Comparison of ENCODE assay signal across 10 cellular contexts in genomic region chr21:15894596-15894995, GRCh38.
DNase-seq lines count a peak whose midpoint lies in the region; ATAC-seq, FAIRE-seq and TF ChIP-seq lines count a peak whose summit lies in the region.
"Had no signal": no experiment of that assay in that cellular context is flagged by ENCODE, and none has a peak within 500 bp of the region (broad histone marks: within the 10 kb centered on the region; RNA-seq: fewer than 3 reads in every experiment).

No MANE protein-coding gene starts in this region.

- H3K36me3 ChIP-seq in DOHH2 (ENCODE audit: control insufficient read depth, low read length) (no peaks in the 10 kb centered on the region), neural progenitor cell (peaks cover 3% of the 10 kb centered on the region)

- H2AFZ ChIP-seq in neural progenitor cell (replicated peaks), result no peak overlapping the region

- TF ChIP-seq CTCF in DOHH2 (IDR thresholded peaks at IDR 0.05; ENCODE audit: low read depth, low read length, poor library complexity, severe bottlenecking) (peak; percentile 22), neural progenitor cell (IDR thresholded peaks at IDR 0.05) (peak; percentile 47), WTC11 (IDR thresholded peaks at IDR 0.05) (no peak)

- H3K9me3 Mint-ChIP-seq in neural progenitor cell (peaks cover 12% of the 10 kb centered on the region), WTC11 (peaks cover 39% of the 10 kb centered on the region)

- POLR2A ChIA-PET in WTC11 (lab: Charles Lee), result no interaction called here

- H3K27me3 ChIP-seq in DOHH2 (ENCODE audit: control insufficient read depth, low read length) (no peaks in the 10 kb centered on the region), neural progenitor cell (no peaks in the 10 kb centered on the region)

- no peak overlapping the region for H3K9ac ChIP-seq in neural progenitor cell

- DNase-seq in NCI-H2029 (lab: John Stamatoyannopoulos, UW) (peak; percentile 22), neural progenitor cell (ENCODE audit: low spot score) (no peak), WTC11 (ENCODE audit: low spot score) (no peak), NCI-H748 (lab: John Stamatoyannopoulos, UW; ENCODE audit: unreplicated experiment) (no peak)
- no peak for DNase-seq in stimulated activated CD4-positive, alpha-beta T cell treated with anti-CD3 and anti-CD28 coated beads, Interleukin-4, amount 100 ng/mL, for 1 hour
- DNase-seq: stimulated activated CD8-positive, alpha-beta memory T cell treated with anti-CD3 and anti-CD28 coated beads, Interleukin-4, amount 100 ng/mL, for 48 hours had no signal

- H3F3A ChIP-seq in DOHH2 (ENCODE audit: control insufficient read depth, insufficient read depth) (no peaks in the 10 kb centered on the region; the same call in 1 of the 2 replicates), neural progenitor cell (ENCODE audit: low read depth) (no peaks in the 10 kb centered on the region)

- no peak overlapping the region for H3K27ac Mint-ChIP-seq in neural progenitor cell
- no peak overlapping the region for H3K27ac Mint-ChIP-seq in WTC11
- H3K27ac Mint-ChIP-seq: activated naive CD8-positive, alpha-beta T cell had no signal

- H3K27me3 Mint-ChIP-seq in neural progenitor cell (ENCODE audit: insufficient read depth, low read depth), result no peaks in the 10 kb centered on the region
- H3K27me3 Mint-ChIP-seq in WTC11 (ENCODE audit: low read depth), result peaks cover 3% of the 10 kb centered on the region; the same call in 1 of the 2 replicates

- H3K4me2 ChIP-seq in DOHH2 (ENCODE audit: low read length) (no peak overlapping the region), neural progenitor cell (no peak overlapping the region)

- H3K9me2 ChIP-seq in DOHH2 (replicated peaks; ENCODE audit: control insufficient read depth, low read length), result no peaks in the 10 kb centered on the region

- H3K27ac ChIP-seq in DOHH2 (ENCODE audit: low read depth, low read length), result no peak overlapping the region
- no peak overlapping the region for H3K27ac ChIP-seq in neural progenitor cell

- H4K20me1 ChIP-seq in DOHH2 (ENCODE audit: control insufficient read depth, insufficient read depth, low read depth, low read length) (no peaks in the 10 kb centered on the region), neural progenitor cell (ENCODE audit: low read depth) (no peaks in the 10 kb centered on the region)

- ATAC-seq in HG03469 (IDR thresholded peaks at IDR 0.05; ENCODE audit: unreplicated experiment), result no peak
- ATAC-seq in WTC11, result no peak

- peak; percentile 28 for FAIRE-seq in colon (lab: Jason Lieb, UNC)

- H3K36me3 Mint-ChIP-seq in neural progenitor cell (peaks cover 4% of the 10 kb centered on the region), WTC11 (peaks cover 11% of the 10 kb centered on the region)

- H3K4me3 Mint-ChIP-seq in neural progenitor cell, result no peak overlapping the region
- H3K4me3 Mint-ChIP-seq in WTC11, result no peak overlapping the region
- H3K4me3 Mint-ChIP-seq: activated naive CD8-positive, alpha-beta T cell had no signal

- H3K4me3 ChIP-seq in DOHH2 (ENCODE audit: low read length) (no peak overlapping the region), neural progenitor cell (no peak overlapping the region)

- H3K79me2 ChIP-seq in DOHH2 (ENCODE audit: control insufficient read depth, low read length) (no peaks in the 10 kb centered on the region), neural progenitor cell (ENCODE audit: low read depth) (no peaks in the 10 kb centered on the region)

- H3K9me3 ChIP-seq in DOHH2 (ENCODE audit: control insufficient read depth, insufficient read depth, low read length) (no peaks in the 10 kb centered on the region), neural progenitor cell (ENCODE audit: low read depth) (no peaks in the 10 kb centered on the region)

- CTCF ChIA-PET in WTC11 (lab: Charles Lee), result no interaction called here

- H3K4me1 Mint-ChIP-seq in neural progenitor cell (peaks cover 3% of the 10 kb centered on the region), WTC11 (peaks cover 6% of the 10 kb centered on the region)

- H3K4me1 ChIP-seq in DOHH2 (ENCODE audit: control insufficient read depth, low read length) (no peaks in the 10 kb centered on the region), neural progenitor cell (no peaks in the 10 kb centered on the region)

TF ChIP-seq in WTC11, 78 proteins besides CTCF, POLR2A, EP300 and RAD21:
- TF ChIP-seq ATF3 (CRISPR knock-in tag; conservative IDR thresholded peaks at IDR 0.05), result no peak
- no peak for TF ChIP-seq ZNF232 (CRISPR knock-in tag; IDR thresholded peaks at IDR 0.05)
- no peak for TF ChIP-seq ZNF423 (CRISPR knock-in tag; IDR thresholded peaks at IDR 0.05)
- no peak for TF ChIP-seq TEAD1 (CRISPR knock-in tag; IDR thresholded peaks at IDR 0.05)
- TF ChIP-seq ELF4 (CRISPR knock-in tag; IDR thresholded peaks at IDR 0.05; ENCODE audit: low read depth), result no peak
- TF ChIP-seq IRF2 (CRISPR knock-in tag; IDR thresholded peaks at IDR 0.05; ENCODE audit: borderline replicate concordance, low read depth), result no peak
- no peak for TF ChIP-seq ZNF425 (CRISPR knock-in tag; conservative IDR thresholded peaks at IDR 0.05)
- TF ChIP-seq MYBL2 (CRISPR knock-in tag; IDR thresholded peaks at IDR 0.05), result no peak
- TF ChIP-seq, protein P1, sequence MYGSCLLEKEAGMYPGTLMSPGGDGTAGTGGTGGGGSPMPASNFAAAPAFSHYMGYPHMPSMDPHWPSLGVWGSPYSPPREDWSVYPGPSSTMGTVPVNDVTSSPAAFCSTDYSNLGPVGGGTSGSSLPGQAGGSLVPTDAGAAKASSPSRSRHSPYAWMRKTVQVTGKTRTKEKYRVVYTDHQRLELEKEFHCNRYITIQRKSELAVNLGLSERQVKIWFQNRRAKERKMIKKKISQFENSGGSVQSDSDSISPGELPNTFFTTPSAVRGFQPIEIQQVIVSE (CRISPR knock-in tag; IDR thresholded peaks at IDR 0.05; ENCODE audit: borderline replicate concordance), result no peak
- TF ChIP-seq ZNF396 (CRISPR knock-in tag; IDR thresholded peaks at IDR 0.05; ENCODE audit: borderline replicate concordance), result no peak
- no peak for TF ChIP-seq ZBTB21 (CRISPR knock-in tag; IDR thresholded peaks at IDR 0.05; ENCODE audit: borderline replicate concordance)
- TF ChIP-seq TEAD4 (CRISPR knock-in tag; IDR thresholded peaks at IDR 0.05), result no peak
- no peak for TF ChIP-seq ZBTB43 (CRISPR knock-in tag; IDR thresholded peaks at IDR 0.05)
- TF ChIP-seq SMAD4 (CRISPR knock-in tag; IDR thresholded peaks at IDR 0.05), result no peak
- no peak for TF ChIP-seq RELA (CRISPR knock-in tag; IDR thresholded peaks at IDR 0.05; ENCODE audit: borderline replicate concordance)
- no peak for TF ChIP-seq ZNF416 (CRISPR knock-in tag; IDR thresholded peaks at IDR 0.05)
